Comparison of ENCODE assay signal across 10 cellular contexts in the genomic region with DNA sequence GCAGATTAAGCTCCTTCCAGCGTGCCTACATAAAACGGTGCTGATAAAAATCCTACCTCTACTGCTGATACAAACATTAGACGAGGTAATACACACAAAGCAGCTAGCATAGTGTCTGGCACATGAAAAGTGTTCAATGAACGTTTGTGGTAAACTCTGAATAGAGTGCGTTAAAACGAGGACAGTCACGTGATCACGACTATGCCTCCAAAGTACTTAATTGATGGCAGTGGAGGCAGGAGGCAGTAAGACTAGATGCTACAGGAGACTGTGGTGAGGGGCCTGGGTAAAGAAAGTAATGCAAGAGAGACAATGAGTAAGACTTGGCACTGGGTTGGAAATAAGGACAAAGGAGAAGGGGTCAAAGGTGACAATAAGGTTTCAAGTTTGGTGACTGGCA. TPM values are rescaled to one million over a fixed set of nuclear protein-coding genes. Genes with fewer than 3 reads are reported as not detected.
"Had no signal": no experiment of that assay in that cellular context is flagged by ENCODE, and none has a peak within 500 bp of the region (broad histone marks: within the 10 kb centered on the region; RNA-seq: fewer than 3 reads in every experiment).

No MANE protein-coding gene starts in this region.

- H3K4me2 ChIP-seq: GM23338, KMS-11 had no signal

- FAIRE-seq: H1, H54 had no signal

- H3K4me3 ChIP-seq: GM23338 had no signal

- ATAC-seq: GM23338 had no signal

- H3K4me3 Mint-ChIP-seq: GM23338, H9 had no signal

- H3K9me3 Mint-ChIP-seq: GM23338, H9 had no signal

- DNase-seq: H9, HCEC 1CT, IMR-90, Karpas-422, KBM-7 had no signal

- H3K27ac ChIP-seq: KMS-11 had no signal

- H2AFZ ChIP-seq: GM23338 had no signal

- H3K27ac Mint-ChIP-seq: GM23338, H9 had no signal

- H3K9ac ChIP-seq: KMS-11 had no signal

RNA-seq across cellular contexts. Expression of a gene that starts 32.1 kb away (rescaled TPM):
- total RNA-seq: HT-29 had no signal
